ENCODE assay signal across 8 cellular contexts in the genomic region with DNA sequence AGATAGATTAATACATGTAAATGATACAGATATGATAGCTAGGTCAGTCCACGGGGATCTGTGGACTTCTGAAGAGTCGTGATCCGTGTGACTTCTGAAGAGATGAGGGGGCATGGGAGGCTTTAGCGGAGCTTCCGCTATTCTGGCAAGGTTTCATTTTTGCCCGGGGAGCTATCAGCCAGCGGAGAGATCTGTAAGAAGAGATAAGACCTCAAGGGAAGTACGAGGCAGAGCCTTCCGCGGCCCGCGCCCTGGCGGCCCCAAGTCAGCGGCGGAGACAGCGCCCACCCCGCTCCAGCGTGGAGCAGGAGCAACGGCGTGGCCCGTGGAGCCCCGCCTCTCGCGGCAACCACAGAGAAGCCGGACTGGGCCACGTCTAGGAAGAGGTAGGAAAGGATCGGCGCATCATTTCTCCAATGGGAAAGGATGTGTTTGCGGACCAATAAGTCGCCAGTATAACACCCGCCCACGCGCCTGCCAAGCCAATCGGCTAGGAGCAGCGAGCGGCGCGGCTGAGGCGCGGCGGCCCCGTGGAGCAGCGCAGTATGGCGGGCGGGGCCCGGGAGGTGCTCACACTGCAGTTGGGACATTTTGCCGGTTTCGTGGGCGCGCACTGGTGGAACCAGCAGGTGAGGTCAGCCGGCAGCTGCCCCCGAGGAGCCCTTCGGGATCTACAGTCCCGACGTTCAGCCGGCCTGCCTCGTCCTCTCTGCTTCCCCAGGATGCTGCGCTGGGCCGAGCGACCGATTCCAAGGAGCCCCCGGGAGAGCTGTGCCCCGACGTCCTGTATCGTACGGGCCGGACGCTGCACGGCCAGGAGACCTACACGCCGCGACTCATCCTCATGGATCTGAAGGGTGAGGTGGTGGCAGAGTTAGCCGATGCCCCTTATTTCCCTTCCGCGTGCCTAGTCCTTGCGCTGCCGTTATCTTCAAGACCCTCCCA. TPM values are rescaled to one million over a fixed set of nuclear protein-coding genes. Genes with fewer than 3 reads are reported as not detected.
DNase-seq lines count a peak whose midpoint lies in the region; ATAC-seq, FAIRE-seq and TF ChIP-seq lines count a peak whose summit lies in the region.
"Not testable (repeated sequence)": the region's sequence is repeated elsewhere in the genome, so short reads cannot be mapped to it uniquely, and the experiment has no call there.

No MANE protein-coding gene starts in this region.

- peak; percentile 99 for FAIRE-seq in GM12891 (lab: Jason Lieb, UNC)

- peak overlapping the region; percentile 83 for H3K27ac Mint-ChIP-seq in type B pancreatic cell

- not testable (repeated sequence) for H3K27me3 Mint-ChIP-seq in type B pancreatic cell

- DNase-seq in GM12891 (ENCODE audit: insufficient read length, low spot score) (peak; percentile 56), NCI-H1417 treated with DMSO at 0.1 percent for 48 hours (lab: John Stamatoyannopoulos, UW) (peak; percentile 79), SW 1271 (lab: John Stamatoyannopoulos, UW) (peak; percentile 73 to 88), adipocyte (ENCODE audit: low read depth) (peak; percentile 99), heart left ventricle (peak; percentile 95 to 98 (median 96)), pons (ENCODE audit: low spot score) (peak; percentile 97), type B pancreatic cell (ENCODE audit: extremely low spot score, unreplicated experiment) (peak; percentile 93)

- H3K4me3 ChIP-seq in adipocyte (ENCODE audit: low read length): peak overlapping the region; percentile 98
- H3K4me3 ChIP-seq in heart left ventricle: peak overlapping the region; percentile 40 to 74 (median 66)

- H3K27ac ChIP-seq in heart left ventricle: peak overlapping the region in 11 of 12 donors; percentile 16 to 84 (median 77)

- intact Hi-C loops in heart left ventricle (cut with DNase I): not testable (repeated sequence)

- H3K36me3 Mint-ChIP-seq in type B pancreatic cell: not testable (repeated sequence)

- TF ChIP-seq CTCF in heart left ventricle (IDR thresholded peaks at IDR 0.05): peak in 2 of 12 donors; percentile 13 to 23
- TF ChIP-seq CTCF in type B pancreatic cell (conservative IDR thresholded peaks at IDR 0.05): not testable (repeated sequence)

- H3K9ac ChIP-seq in adipocyte (ENCODE audit: low read length): peak overlapping the region; percentile 96

- not testable (repeated sequence) for H3K27me3 ChIP-seq in adipocyte (replicated peaks; ENCODE audit: control insufficient read depth, insufficient read depth, low read length); heart left ventricle

- H3K4me3 Mint-ChIP-seq in type B pancreatic cell: peak overlapping the region; percentile 96

- TF ChIP-seq POLR2A in GM12891 (IDR thresholded peaks at IDR 0.05; ENCODE audit: low read depth, low read length): peak; percentile 93
- peak in 1 of 2 donors; percentile 63 for TF ChIP-seq POLR2A in heart left ventricle (IDR thresholded peaks at IDR 0.05)

- H3K36me3 ChIP-seq in adipocyte (ENCODE audit: control insufficient read depth, insufficient read depth, low read length, severe bottlenecking): not testable (repeated sequence)
- H3K36me3 ChIP-seq in heart left ventricle: peaks cover 0 to 18% (median 16%) of the 10 kb centered on the region in 9 donors

- peak; percentile 92 for ATAC-seq in HG02798 (IDR thresholded peaks at IDR 0.05; ENCODE audit: poor library complexity, unreplicated experiment)
- peak; percentile 92 to 98 (median 96) for ATAC-seq in heart left ventricle

- peaks cover 11% of the 10 kb centered on the region for H3K4me1 ChIP-seq in adipocyte (ENCODE audit: control insufficient read depth, insufficient read depth, low read length)
- H3K4me1 ChIP-seq in heart left ventricle: not testable (repeated sequence)

- H3K9me3 Mint-ChIP-seq in type B pancreatic cell: not testable (repeated sequence)

- not testable (repeated sequence) for H3K4me1 Mint-ChIP-seq in type B pancreatic cell (ENCODE audit: unreplicated experiment)

- H3K9me3 ChIP-seq in adipocyte (ENCODE audit: control insufficient read depth, low read length); heart left ventricle: not testable (repeated sequence)

- WGBS in heart left ventricle, 4 donors: 1% methylated on average over 13 to 48 of the region's 77 CpGs

TF ChIP-seq in GM12891, 5 proteins besides CTCF, POLR2A, EP300 and RAD21:
- TF ChIP-seq SPI1 (IDR thresholded peaks at IDR 0.05; ENCODE audit: low read depth, low read length): 0 out of 2 replicates have a peak, but pooled peaks have one; percentile 9
- TF ChIP-seq TAF1 (IDR thresholded peaks at IDR 0.05; ENCODE audit: low read depth, low read length): peak; percentile 65; the same call in 1 of the 2 replicates
- TF ChIP-seq POLR2AphosphoS5 (IDR thresholded peaks at IDR 0.05; ENCODE audit: low read depth, low read length): peak; percentile 86
- TF ChIP-seq POU2F2 (IDR thresholded peaks at IDR 0.05; ENCODE audit: low read depth, low read length): peak; percentile 59; the same call in 1 of the 2 replicates
TF ChIP-seq in GM12891: peak in this region for 4; not testable (repeated sequence) for 1.

RNA-seq across cellular contexts. Expression of a gene that starts 56.7 kb away (rescaled TPM):
- polyA plus RNA-seq in GM12891 (2012; ENCODE audit: low read depth, missing spikeins): 94.4 TPM
- 100 to 1,000 TPM in 6 of 9 donors, 10 to 100 TPM in 3; 79.0 to 170 (median 108) TPM for total RNA-seq in heart left ventricle
- 100 to 1,000 TPM in 1 of 2 donors, 10 to 100 TPM in 1; 83.4 to 112 TPM for polyA plus RNA-seq in heart left ventricle
- 95.9 and 109 TPM in 2 replicates for total RNA-seq in type B pancreatic cell (ENCODE audit: low replicate concordance)

RNA-seq across cellular contexts. Expression of a gene that starts 57.0 kb away (rescaled TPM):
- polyA plus RNA-seq in GM12891 (2012; ENCODE audit: low read depth, missing spikeins): 39.6 TPM
- total RNA-seq in heart left ventricle: 100 to 1,000 TPM in 2 of 9 donors, 10 to 100 TPM in 7; 61.1 to 124 (median 66.3) TPM
- polyA plus RNA-seq in heart left ventricle: 10 to 100 TPM; 23.9 to 56.5 TPM
- 44.5 and 50.8 TPM in 2 replicates for total RNA-seq in type B pancreatic cell (ENCODE audit: low replicate concordance)

Comparison
In these comparisons a context has a peak if more than half of its experiments do, and no peak if none do; other contexts are left out.
1. Peak in every context shown above with its lines: DNase-seq, ATAC-seq, H3K4me3 ChIP-seq and H3K27ac ChIP-seq.